In the genomic region with DNA sequence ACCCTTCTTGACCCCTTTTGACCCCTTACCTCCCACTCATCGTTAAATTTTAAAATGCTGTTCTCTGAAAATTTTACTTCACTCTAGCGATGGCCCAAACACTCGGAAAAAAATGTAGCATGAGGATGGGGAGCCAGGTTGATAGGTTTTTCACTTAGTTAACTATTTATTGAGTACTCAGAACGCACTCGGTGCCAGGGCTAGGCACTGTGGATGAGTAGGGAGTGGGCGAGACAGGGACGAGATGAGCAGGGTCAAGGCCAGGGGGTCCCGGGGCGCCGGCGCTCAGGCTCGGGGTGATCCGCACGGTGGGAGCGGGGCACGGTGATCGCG, we compare ENCODE assay signal across 8 cellular contexts. TPM values are rescaled to one million over a fixed set of nuclear protein-coding genes. Genes with fewer than 3 reads are reported as not detected.
DNase-seq lines count a peak whose midpoint lies in the region; ATAC-seq and TF ChIP-seq lines count a peak whose summit lies in the region.

No MANE protein-coding gene starts in this region.

- H3K27ac ChIP-seq in heart left ventricle (peak overlapping the region; percentile 22 to 93 (median 86)), upper lobe of right lung (peak overlapping the region; percentile 86)

- intact Hi-C loops in heart left ventricle (cut with DNase I), result loop anchor here in 9 of 10 donors (2.0 to 10.0 kb wide), 11 partner anchors 36 to 104 kb away; a partner anchor contains a TSS
- intact Hi-C loops in left ventricle myocardium superior (cut with micrococcal nuclease), result no loop called here
- intact Hi-C loops in lower leg skin (cut with DNase I; ENCODE audit: low total_unique reads), result loop anchor here (10.0 kb wide), 1 partner anchor 96 kb away; a partner anchor contains a TSS
- intact Hi-C loops in upper lobe of right lung (cut with DNase I), result no loop called here

- H3K4me1 ChIP-seq in heart left ventricle, result peaks cover 0 to 33% (median 18%) of the 10 kb centered on the region in 12 donors
- peaks cover 14% of the 10 kb centered on the region for H3K4me1 ChIP-seq in adipocyte (ENCODE audit: control insufficient read depth, insufficient read depth, low read length)
- H3K4me1 ChIP-seq in upper lobe of right lung, result peaks cover 11% of the 10 kb centered on the region

- ATAC-seq in heart left ventricle (no peak), left ventricle myocardium superior (no peak), upper lobe of right lung (no peak), GM21526 (IDR thresholded peaks at IDR 0.05; ENCODE audit: low FRiP score, unreplicated experiment) (no peak), GM18870 (IDR thresholded peaks at IDR 0.05; ENCODE audit: unreplicated experiment) (no peak)

- WGBS in heart left ventricle, 4 donors, result 0 to 2% (median 1%) methylated on average over 5 to 18 of the region's 18 CpGs
- 0 to 1% methylated on average over 12 to 18 of the region's 18 CpGs for WGBS in lower leg skin, 2 donors

- no peaks in the 10 kb centered on the region for H3K27me3 ChIP-seq in heart left ventricle
- H3K27me3 ChIP-seq in adipocyte (replicated peaks; ENCODE audit: control insufficient read depth, insufficient read depth, low read length), result no peaks in the 10 kb centered on the region
- no peaks in the 10 kb centered on the region for H3K27me3 ChIP-seq in upper lobe of right lung

- H3K9me3 ChIP-seq in heart left ventricle (peaks cover 0 to 65% (median 10%) of the 10 kb centered on the region in 12 donors), adipocyte (ENCODE audit: control insufficient read depth, low read length) (peaks cover 19% of the 10 kb centered on the region), upper lobe of right lung (peaks cover 10% of the 10 kb centered on the region)

- DNase-seq in heart left ventricle (no peak), left ventricle myocardium superior (no peak), adipocyte (ENCODE audit: low read depth) (no peak), lower leg skin (ENCODE audit: low spot score in 2 of 2) (no peak), upper lobe of right lung (no peak), anterior cingulate cortex (lab: John Stamatoyannopoulos, UW) (no peak)

- TF ChIP-seq CTCF in heart left ventricle (IDR thresholded peaks at IDR 0.05), result no peak
- no peak for TF ChIP-seq CTCF in lower leg skin (IDR thresholded peaks at IDR 0.05)
- no peak for TF ChIP-seq CTCF in upper lobe of right lung (IDR thresholded peaks at IDR 0.05)

- H3K4me3 ChIP-seq in heart left ventricle (peak overlapping the region; percentile 39 to 99 (median 90)), adipocyte (ENCODE audit: low read length) (peak overlapping the region; percentile 99), lower leg skin (ENCODE audit: low read depth, poor library complexity, severe bottlenecking) (peak overlapping the region; percentile 82), upper lobe of right lung (peak overlapping the region; percentile 96)

- peak overlapping the region; percentile 96 for H3K9ac ChIP-seq in adipocyte (ENCODE audit: low read length)

- TF ChIP-seq POLR2A in heart left ventricle (IDR thresholded peaks at IDR 0.05), result no peak
- no peak for TF ChIP-seq POLR2A in lower leg skin (IDR thresholded peaks at IDR 0.05)

- H3K36me3 ChIP-seq in heart left ventricle (peaks cover 0 to 63% (median 33%) of the 10 kb centered on the region in 9 donors), adipocyte (ENCODE audit: control insufficient read depth, insufficient read depth, low read length, severe bottlenecking) (peaks cover 49% of the 10 kb centered on the region), upper lobe of right lung (peaks cover 23% of the 10 kb centered on the region)

RNA-seq across cellular contexts. Expression of a gene that starts 0.4 kb away (rescaled TPM):
- total RNA-seq in heart left ventricle (1 to 10 TPM; 5.4 to 9.5 (median 7.5) TPM), left ventricle myocardium superior (5.5 TPM), lower leg skin (10 to 100 TPM in 2 of 4 donors, 1 to 10 TPM in 2; 8.2 to 16.4 (median 11.7) TPM), upper lobe of right lung (13.1 TPM)
- polyA plus RNA-seq in heart left ventricle, result 1 to 10 TPM; 5.3 to 9.1 TPM

RNA-seq across cellular contexts. Expression of a gene that starts 0.6 kb away (rescaled TPM):
- total RNA-seq in heart left ventricle, result 10 to 100 TPM in 5 of 9 donors, 1 to 10 TPM in 4; 8.4 to 21.0 (median 10.6) TPM
- polyA plus RNA-seq in heart left ventricle, result 1 to 10 TPM; 7.9 to 8.1 TPM
- 9.9 TPM for total RNA-seq in left ventricle myocardium superior
- total RNA-seq in lower leg skin, result 10 to 100 TPM; 12.3 to 16.4 (median 13.4) TPM
- total RNA-seq in upper lobe of right lung, result 7.7 TPM

RNA-seq across cellular contexts. Expression of a gene that starts 42.9 kb away (rescaled TPM):
- total RNA-seq in heart left ventricle (1 to 10 TPM; 1.5 to 3.3 (median 1.8) TPM), left ventricle myocardium superior (2.0 TPM), lower leg skin (1 to 10 TPM; 2.1 to 3.2 (median 2.5) TPM), upper lobe of right lung (5.1 TPM)
- polyA plus RNA-seq in heart left ventricle, result 1 to 10 TPM in 1 of 2 donors, under 1 TPM in 1; 0.65 to 1.4 TPM

RNA-seq across cellular contexts. Expression of a gene that starts 43.1 kb away (rescaled TPM):
- total RNA-seq in heart left ventricle (10 to 100 TPM; 30.3 to 61.9 (median 37.0) TPM), left ventricle myocardium superior (48.6 TPM), lower leg skin (10 to 100 TPM; 21.2 to 42.2 (median 24.8) TPM), upper lobe of right lung (56.2 TPM)
- polyA plus RNA-seq in heart left ventricle, result 10 to 100 TPM; 38.6 to 39.1 TPM

RNA-seq across cellular contexts. Expression of a gene that starts 44.7 kb away (rescaled TPM):
- total RNA-seq in heart left ventricle (under 1 TPM in 1 of 9 donors, not detected in 8; 0.36 TPM), left ventricle myocardium superior (not detected), lower leg skin (under 1 TPM in 2 of 4 donors, not detected in 2; 0.39 to 0.88 TPM), upper lobe of right lung (not detected)
- not detected for polyA plus RNA-seq in heart left ventricle

Comparison
In these comparisons a context has a peak if more than half of its experiments do, and no peak if none do; other contexts are left out.
1. intact Hi-C loops: an anchor here in heart left ventricle (2.0 to 10.0 kb wide) and lower leg skin (10.0 kb wide); none called in left ventricle myocardium superior and upper lobe of right lung.